33 cellular contexts compared by ENCODE assay signal in genomic region chr11:86861810-86862209, GRCh38.
DNase-seq lines count a peak whose midpoint lies in the region; ATAC-seq and TF ChIP-seq lines count a peak whose summit lies in the region.
"Had no signal": no experiment of that assay in that cellular context is flagged by ENCODE, and none has a peak within 500 bp of the region (broad histone marks: within the 10 kb centered on the region; RNA-seq: fewer than 3 reads in every experiment).

No MANE protein-coding gene starts in this region.

- ATAC-seq in activated T-cell treated with anti-CD3 and anti-CD28 coated beads, Interleukin-2, amount 50 U/mL, for 4 hours: no peak
- ATAC-seq: effector memory CD8-positive, alpha-beta T cell; gastrocnemius medialis; left ventricle myocardium superior had no signal

- no peaks in the 10 kb centered on the region for H3K36me3 Mint-ChIP-seq in activated T-cell treated with anti-CD3 and anti-CD28 coated beads, Interleukin-2, amount 50 U/mL, for 4 hours (ENCODE audit: insufficient read depth)
- H3K36me3 Mint-ChIP-seq: activated naive CD8-positive, alpha-beta T cell treated with anti-CD3 and anti-CD28 coated beads for 36 hours had no signal

- no peak overlapping the region for H2AFZ ChIP-seq in OCI-LY3 (ENCODE audit: low read depth, low read length)
- H2AFZ ChIP-seq in smooth muscle cell (ENCODE audit: low read depth): no peak overlapping the region

- H3K9me3 ChIP-seq in OCI-LY3 (ENCODE audit: insufficient read depth, low read length) (no peaks in the 10 kb centered on the region), smooth muscle cell (replicated peaks; ENCODE audit: low read depth) (no peaks in the 10 kb centered on the region)
- H3K9me3 ChIP-seq: colonic mucosa, gastrocnemius medialis, Peyer's patch, prostate gland, sigmoid colon, transverse colon had no signal

- H3K79me2 ChIP-seq in OCI-LY3 (ENCODE audit: low read length) (no peaks in the 10 kb centered on the region), smooth muscle cell (ENCODE audit: low read depth) (no peaks in the 10 kb centered on the region)

- TF ChIP-seq CTCF in OCI-LY3 (IDR thresholded peaks at IDR 0.05; ENCODE audit: low read depth, low read length) (0 out of 2 replicates have a peak, but pooled peaks have one; percentile 19), epithelial cell of proximal tubule (conservative IDR thresholded peaks at IDR 0.05; ENCODE audit: low read depth, low read length) (peak; percentile 30), smooth muscle cell (IDR thresholded peaks at IDR 0.05; ENCODE audit: borderline replicate concordance, insufficient read depth, poor library complexity, severe bottlenecking) (peak; percentile 10)

- H3K36me3 ChIP-seq in OCI-LY3 (replicated peaks; ENCODE audit: low read depth, low read length) (no peaks in the 10 kb centered on the region), smooth muscle cell (ENCODE audit: low read depth) (no peaks in the 10 kb centered on the region)
- H3K36me3 ChIP-seq: cardiac muscle cell, colonic mucosa, gastrocnemius medialis, Peyer's patch, prostate gland, transverse colon had no signal

- no peaks in the 10 kb centered on the region for H3K9me3 Mint-ChIP-seq in activated T-cell treated with anti-CD3 and anti-CD28 coated beads, Interleukin-2, amount 50 U/mL, for 4 hours
- H3K9me3 Mint-ChIP-seq: activated naive CD8-positive, alpha-beta T cell treated with anti-CD3 and anti-CD28 coated beads for 36 hours; effector memory CD8-positive, alpha-beta T cell had no signal

- H3K4me1 Mint-ChIP-seq in activated T-cell treated with anti-CD3 and anti-CD28 coated beads, Interleukin-2, amount 50 U/mL, for 4 hours (ENCODE audit: low read depth): no peaks in the 10 kb centered on the region
- H3K4me1 Mint-ChIP-seq: activated naive CD8-positive, alpha-beta T cell treated with anti-CD3 and anti-CD28 coated beads for 36 hours had no signal

- H3K27me3 Mint-ChIP-seq in activated T-cell treated with anti-CD3 and anti-CD28 coated beads, Interleukin-2, amount 50 U/mL, for 4 hours (ENCODE audit: low read depth): peaks cover 15% of the 10 kb centered on the region

- H3K27ac ChIP-seq in OCI-LY3 (ENCODE audit: low read length): no peak overlapping the region
- no peak overlapping the region for H3K27ac ChIP-seq in smooth muscle cell (ENCODE audit: low read depth)
- H3K27ac ChIP-seq: cardiac muscle cell, colonic mucosa, gastrocnemius medialis, Peyer's patch, prostate gland, sigmoid colon, transverse colon had no signal

- H3K4me3 Mint-ChIP-seq in activated T-cell treated with anti-CD3 and anti-CD28 coated beads, Interleukin-2, amount 50 U/mL, for 4 hours: no peak overlapping the region
- H3K4me3 Mint-ChIP-seq: activated naive CD8-positive, alpha-beta T cell treated with anti-CD3 and anti-CD28 coated beads for 36 hours; effector memory CD8-positive, alpha-beta T cell had no signal

- H3K4me3 ChIP-seq in OCI-LY3 (ENCODE audit: low read length) (no peak overlapping the region), epithelial cell of proximal tubule (ENCODE audit: low read depth, low read length) (no peak overlapping the region), smooth muscle cell (no peak overlapping the region)
- H3K4me3 ChIP-seq: cardiac muscle cell, colonic mucosa, gastrocnemius medialis, Peyer's patch, prostate gland, sigmoid colon, transverse colon had no signal

- DNase-seq in HT-29 (ENCODE audit: low spot score) (peak; percentile 6), epithelial cell of proximal tubule (ENCODE audit: low read depth) (no peak), smooth muscle cell (lab: John Stamatoyannopoulos, UW; ENCODE audit: unreplicated experiment) (no peak), NCI-H187 (lab: John Stamatoyannopoulos, UW) (no peak)
- no peak for DNase-seq in activated effector memory CD4-positive, alpha-beta T cell treated with Interleukin-2 at 50 U/mL for 16 hours
- no peak for DNase-seq in activated T-cell treated with anti-CD3 and anti-CD28 coated beads, Interleukin-2, amount 50 U/mL, for 4 hours
- DNase-seq: activated CD4-positive, alpha-beta T cell treated with anti-CD3 and anti-CD28 coated beads for 48 hours; activated CD8-positive, alpha-beta memory T cell treated with anti-CD3 and anti-CD28 coated beads for 24 hours; activated effector memory CD4-positive, alpha-beta T cell treated with anti-CD3 and anti-CD28 coated beads, Interleukin-2, amount 50 U/mL, for 16 hours; activated naive CD8-positive, alpha-beta T cell treated with anti-CD3 and anti-CD28 coated beads for 36 hours; anterior cingulate cortex; C1 segment of cervical spinal cord; colonic mucosa; COR-L47; effector memory CD8-positive, alpha-beta T cell; gastrocnemius medialis; HCEC 1CT; kidney; left ventricle myocardium superior; NCI-H1105; NCI-H187 treated with DMSO at 0.1 percent for 48 hours; NCI-H2171; NCI-H510A treated with DMSO at 0.1 percent for 48 hours; NK-92 treated with Interleukin-12 subunit alpha and Interleukin-12 subunit beta, amount 100 ng/mL, for 24 hours; Peyer's patch; SHP77; sigmoid colon; stimulated activated CD4-positive, alpha-beta T cell treated with anti-CD3 and anti-CD28 coated beads, Interleukin-4, amount 100 ng/mL, for 1 hour; T-helper 2 cell; transverse colon had no signal

- H3K4me2 ChIP-seq in OCI-LY3 (ENCODE audit: low read length) (no peak overlapping the region), smooth muscle cell (no peak overlapping the region)

- WGBS in smooth muscle cell (ENCODE audit: low lambda C conversion rate): 96% methylated on average over 6 of the region's 6 CpGs

- H3K27me3 ChIP-seq in OCI-LY3 (ENCODE audit: low read depth, low read length) (peaks cover 11% of the 10 kb centered on the region; the same call in 1 of the 2 replicates), smooth muscle cell (ENCODE audit: low read depth) (no peaks in the 10 kb centered on the region)
- H3K27me3 ChIP-seq: cardiac muscle cell, colonic mucosa, gastrocnemius medialis, Peyer's patch, sigmoid colon, transverse colon had no signal

- H4K20me1 ChIP-seq in OCI-LY3 (ENCODE audit: insufficient read depth, low read length): no peaks in the 10 kb centered on the region
- H4K20me1 ChIP-seq in smooth muscle cell (ENCODE audit: low read depth): no peaks in the 10 kb centered on the region

- H3K9ac ChIP-seq in OCI-LY3 (ENCODE audit: low read length) (no peak overlapping the region), smooth muscle cell (ENCODE audit: low read depth) (no peak overlapping the region)

- H3K4me1 ChIP-seq in OCI-LY3 (ENCODE audit: low read length): no peaks in the 10 kb centered on the region
- H3K4me1 ChIP-seq in smooth muscle cell (ENCODE audit: low read depth): no peaks in the 10 kb centered on the region
- H3K4me1 ChIP-seq: colonic mucosa, gastrocnemius medialis, Peyer's patch, prostate gland, sigmoid colon, transverse colon had no signal

- H3F3A ChIP-seq in smooth muscle cell (ENCODE audit: low read depth): no peaks in the 10 kb centered on the region
